In the genomic region with DNA sequence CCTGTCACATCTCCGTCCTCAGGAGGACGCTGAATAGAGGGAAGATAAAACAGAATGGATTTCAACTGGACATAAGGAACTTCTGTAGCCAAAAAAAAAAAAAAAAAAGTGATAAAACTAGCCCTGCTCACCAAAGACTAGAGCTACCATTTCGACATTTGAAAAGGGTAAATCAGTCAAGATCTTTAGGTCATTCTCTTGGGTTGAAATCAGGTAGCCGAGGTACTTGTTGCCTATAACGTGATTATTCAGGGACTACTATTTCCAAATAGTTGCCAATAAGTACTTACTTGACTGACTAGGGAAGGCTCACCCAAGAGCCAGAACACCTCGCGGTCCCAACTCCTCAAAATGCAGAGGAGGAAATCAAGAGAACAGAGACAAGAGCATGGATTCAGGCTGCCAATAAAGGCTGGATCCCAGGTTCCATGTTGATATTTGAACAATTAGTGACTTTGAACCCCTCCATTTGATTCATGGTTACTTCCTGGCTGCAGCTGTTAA, we compare ENCODE assay signal across 8 cellular contexts. TPM values are rescaled to one million over a fixed set of nuclear protein-coding genes. Genes with fewer than 3 reads are reported as not detected.
DNase-seq lines count a peak whose midpoint lies in the region; ATAC-seq and TF ChIP-seq lines count a peak whose summit lies in the region.

No MANE protein-coding gene starts in this region.

- H3K4me2 ChIP-seq in MM.1S (ENCODE audit: low read depth, low read length) = peak overlapping the region; percentile 84

- H3K4me1 ChIP-seq in MM.1S (ENCODE audit: low read length) (peaks cover 30% of the 10 kb centered on the region), duodenal mucosa (ENCODE audit: control insufficient read depth in 1 of 2, insufficient read depth in 2 of 2, low read length in 2 of 2) (peaks cover 21 to 24% of the 10 kb centered on the region in 2 donors)

- DNase-seq in CD14-positive monocyte (ENCODE audit: low spot score) (no peak), MM.1S (no peak), neural crest cell (ENCODE audit: low read depth, low spot score) (no peak), COLO668 (lab: John Stamatoyannopoulos, UW; ENCODE audit: unreplicated experiment) (no peak), NCI-H345 (lab: John Stamatoyannopoulos, UW) (no peak), NCI-H2171 treated with DMSO at 0.1 percent for 48 hours (lab: John Stamatoyannopoulos, UW) (no peak)

- H3K9me3 ChIP-seq in MM.1S (replicated peaks; ENCODE audit: insufficient read depth, low read length) (no peaks in the 10 kb centered on the region), duodenal mucosa (ENCODE audit: control insufficient read depth in 1 of 2, low read length in 2 of 2) (no peaks in the 10 kb centered on the region)

- peaks cover 58% of the 10 kb centered on the region for H3K4me1 Mint-ChIP-seq in CD14-positive monocyte
- H3K4me1 Mint-ChIP-seq in neural crest cell = peaks cover 41% of the 10 kb centered on the region

- H3K9me2 ChIP-seq in MM.1S (replicated peaks; ENCODE audit: insufficient read depth, low read length) = no peaks in the 10 kb centered on the region

- H3K9me3 Mint-ChIP-seq in CD14-positive monocyte (peaks cover 0 to 2% (median 0%) of the 10 kb centered on the region in 7 donors), neural crest cell (peaks cover 7% of the 10 kb centered on the region)

- H3K9ac ChIP-seq in MM.1S (ENCODE audit: low read length) = peak overlapping the region; percentile 78; the same call in 1 of the 2 replicates
- peak overlapping the region; percentile 89 to 95 for H3K9ac ChIP-seq in duodenal mucosa (ENCODE audit: low read depth in 1 of 2, low read length in 2 of 2)

- H2AFZ ChIP-seq in MM.1S (ENCODE audit: low read length) = no peak overlapping the region

- no peaks in the 10 kb centered on the region for H3K27me3 ChIP-seq in MM.1S (replicated peaks; ENCODE audit: insufficient read depth, low read length)
- no peaks in the 10 kb centered on the region for H3K27me3 ChIP-seq in duodenal mucosa (ENCODE audit: control insufficient read depth in 1 of 2, insufficient read depth in 2 of 2, low read length in 2 of 2)

- peak overlapping the region; percentile 96 to 98 for H3K4me3 Mint-ChIP-seq in CD14-positive monocyte
- H3K4me3 Mint-ChIP-seq in neural crest cell = peak overlapping the region; percentile 99

- TF ChIP-seq CTCF in CD14-positive monocyte (IDR thresholded peaks at IDR 0.05) = no peak
- TF ChIP-seq CTCF in MM.1S (IDR thresholded peaks at IDR 0.05; ENCODE audit: low read length) = no peak
- no peak for TF ChIP-seq CTCF in neural crest cell (conservative IDR thresholded peaks at IDR 0.05)

- H3K36me3 ChIP-seq in MM.1S (replicated peaks; ENCODE audit: insufficient read depth, low read length) (no peaks in the 10 kb centered on the region), duodenal mucosa (ENCODE audit: control insufficient read depth in 1 of 2, insufficient read depth in 2 of 2, low read length in 2 of 2) (no peaks in the 10 kb centered on the region)

- no peak for ATAC-seq in GM21367 (IDR thresholded peaks at IDR 0.05; ENCODE audit: unreplicated experiment)

- intact Hi-C loops in CD14-positive monocyte (cut with micrococcal nuclease) = loop anchor here (10.0 kb wide), 2 partner anchors 237 to 293 kb away; a partner anchor contains a TSS

- H3K27me3 Mint-ChIP-seq in CD14-positive monocyte (ENCODE audit: low read depth in 3 of 3) (no peaks in the 10 kb centered on the region), neural crest cell (ENCODE audit: low read depth) (no peaks in the 10 kb centered on the region)

- H3K36me3 Mint-ChIP-seq in CD14-positive monocyte (no peaks in the 10 kb centered on the region), neural crest cell (ENCODE audit: low read depth) (peaks cover 20% of the 10 kb centered on the region)

- H3K27ac Mint-ChIP-seq in CD14-positive monocyte (peak overlapping the region in 6 of 7 donors; percentile 89 to 96 (median 92)), neural crest cell (ENCODE audit: unreplicated experiment) (peak overlapping the region; percentile 46)

- H3K27ac ChIP-seq in MM.1S (ENCODE audit: low read length) (no peak overlapping the region; the same call in 1 of the 2 replicates), duodenal mucosa (ENCODE audit: low read depth, low read length) (no peak overlapping the region)

- peaks cover 63% of the 10 kb centered on the region for H3K79me2 ChIP-seq in MM.1S (ENCODE audit: low read length)

- H3F3A ChIP-seq in MM.1S (ENCODE audit: insufficient read depth, low read length) = peaks cover 25% of the 10 kb centered on the region

- H4K20me1 ChIP-seq in MM.1S (ENCODE audit: insufficient read depth, low read length) = peaks cover 55% of the 10 kb centered on the region

- H3K4me3 ChIP-seq in MM.1S (ENCODE audit: low read length) (peak overlapping the region; percentile 95), duodenal mucosa (ENCODE audit: low read depth in 1 of 2, low read length in 2 of 2) (peak overlapping the region; percentile 72 to 82)

RNA-seq across cellular contexts. Expression of a gene that starts 2.0 kb away (rescaled TPM):
- 10 to 100 TPM; 95.8 to 96.1 TPM for polyA plus RNA-seq in CD14-positive monocyte
- 92.9 and 108 TPM in 2 replicates for total RNA-seq in neural crest cell
